19 cellular contexts compared by ENCODE assay signal in the genomic region with DNA sequence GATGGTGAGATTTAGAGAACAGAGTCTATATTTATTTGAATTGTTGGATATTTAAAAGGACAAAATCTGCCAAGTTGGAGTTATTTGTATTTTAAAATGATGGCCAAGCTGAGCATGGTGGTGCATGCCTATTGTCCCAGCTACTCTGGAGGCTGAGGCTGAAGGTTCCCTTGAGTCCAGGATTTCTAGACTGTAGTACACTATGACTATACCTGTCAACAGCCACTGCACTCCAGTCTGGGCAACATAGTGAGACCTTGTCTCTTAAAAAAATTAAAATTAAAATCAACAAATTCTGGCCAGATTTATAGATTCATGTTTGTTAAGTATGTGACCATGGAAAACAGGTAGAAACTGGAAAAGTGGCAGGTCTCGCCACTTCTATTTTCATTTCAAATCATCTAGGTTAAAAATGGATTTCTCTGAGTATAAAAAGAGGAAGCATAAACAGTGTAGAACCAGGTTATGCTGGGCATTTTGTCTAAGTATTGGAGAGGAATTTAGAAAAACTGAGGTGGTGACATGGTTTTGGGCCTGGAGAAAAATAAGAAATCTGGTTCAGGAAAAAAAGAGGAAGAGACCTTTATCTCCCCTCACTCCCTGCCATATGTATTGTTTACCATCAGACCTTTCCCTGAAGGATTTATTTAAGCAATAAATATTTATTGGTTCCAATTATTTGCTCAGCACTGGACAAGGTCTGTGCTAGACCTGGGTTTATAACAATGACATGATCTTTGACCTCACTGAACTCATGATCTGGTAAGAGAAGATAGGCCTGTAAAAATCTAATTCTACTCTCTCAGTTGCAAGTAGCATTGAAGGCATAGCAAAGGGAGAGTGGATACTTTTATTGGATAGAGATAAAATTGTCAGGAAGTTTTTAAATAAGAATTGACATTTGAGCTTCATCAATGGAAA.
"Had no signal": no experiment of that assay in that cellular context is flagged by ENCODE, and none has a peak within 500 bp of the region (broad histone marks: within the 10 kb centered on the region; RNA-seq: fewer than 3 reads in every experiment).

No MANE protein-coding gene starts in this region.

- H3K36me3 Mint-ChIP-seq: brain; mesothelial cell of epicardium; natural killer cell treated with Interleukin-12 subunit alpha and Interleukin-12 subunit beta and Interleukin-15 and Interleukin-18, amount 100 ng/mL, for 72 hours had no signal

- DNase-seq: activated CD4-positive, alpha-beta T cell treated with anti-CD3 and anti-CD28 coated beads, Interleukin-2, amount 10 ng/mL, durations not matched to agents 7 days and 5 days; activated CD8-positive, alpha-beta T cell treated with anti-CD3 and anti-CD28 coated beads, Interleukin-2, amount 10 ng/mL, durations not matched to agents 7 days and 5 days; activated naive CD4-positive, alpha-beta T cell treated with Interleukin-2 at 50 U/mL for 16 hours; activated T-cell treated with anti-CD3 and anti-CD28 coated beads, Interleukin-2, amount 50 U/mL, for 24 hours; anterior cingulate cortex; caudate nucleus; dorsolateral prefrontal cortex; left cardiac atrium; posterior cingulate gyrus; T-helper 9 cell; transverse colon had no signal

- H3K27me3 Mint-ChIP-seq: activated CD4-positive, alpha-beta T cell treated with anti-CD3 and anti-CD28 coated beads, Interleukin-2, amount 10 ng/mL, durations not matched to agents 7 days and 5 days; natural killer cell treated with Interleukin-12 subunit alpha and Interleukin-12 subunit beta and Interleukin-15 and Interleukin-18, amount 100 ng/mL, for 72 hours had no signal

- H3K27ac Mint-ChIP-seq: activated CD4-positive, alpha-beta T cell treated with anti-CD3 and anti-CD28 coated beads, Interleukin-2, amount 10 ng/mL, durations not matched to agents 7 days and 5 days; activated CD8-positive, alpha-beta T cell treated with anti-CD3 and anti-CD28 coated beads, Interleukin-2, amount 10 ng/mL, durations not matched to agents 7 days and 5 days; activated T-cell treated with anti-CD3 and anti-CD28 coated beads, Interleukin-2, amount 50 U/mL, for 24 hours; activated T-helper 2 cell treated with anti-CD3 and anti-CD28 coated beads, Interferon-gamma antibody, Interleukin-2, Interleukin-4, amounts not matched to agents 10 μg/mL and 5 μg/mL and 100 μg/mL, durations not matched to agents 14 hours and 24 hours and 36 hours; mesothelial cell of epicardium; natural killer cell treated with Interleukin-12 subunit alpha and Interleukin-12 subunit beta and Interleukin-15 and Interleukin-18, amount 100 ng/mL, for 72 hours; stimulated activated naive CD8-positive, alpha-beta T cell treated with anti-CD3 and anti-CD28 coated beads, Interleukin-15, Interleukin-2, amounts not matched to agents 100 ng/mL and 50 ng/mL, for 24 hours had no signal

- H3K4me1 Mint-ChIP-seq: activated CD4-positive, alpha-beta T cell treated with anti-CD3 and anti-CD28 coated beads, Interleukin-2, amount 10 ng/mL, durations not matched to agents 7 days and 5 days had no signal

- ATAC-seq: activated CD4-positive, CD25-positive, alpha-beta regulatory T cell treated with anti-CD3 and anti-CD28 coated beads, Interleukin-2, amount 50 U/mL, for 24 hours; activated CD8-positive, alpha-beta T cell treated with anti-CD3 and anti-CD28 coated beads, Interleukin-2, amount 10 ng/mL, durations not matched to agents 7 days and 5 days; left cardiac atrium; natural killer cell treated with Interleukin-12 subunit alpha and Interleukin-12 subunit beta and Interleukin-15 and Interleukin-18, amount 100 ng/mL, for 72 hours had no signal

- H3K27ac ChIP-seq: suprapubic skin, transverse colon, vagina had no signal

- H3K9me3 Mint-ChIP-seq: activated CD4-positive, alpha-beta T cell treated with anti-CD3 and anti-CD28 coated beads, Interleukin-2, amount 10 ng/mL, durations not matched to agents 7 days and 5 days; activated T-cell treated with anti-CD3 and anti-CD28 coated beads, Interleukin-2, amount 50 U/mL, for 24 hours; activated T-helper 2 cell treated with anti-CD3 and anti-CD28 coated beads, Interferon-gamma antibody, Interleukin-2, Interleukin-4, amounts not matched to agents 10 μg/mL and 5 μg/mL and 100 μg/mL, durations not matched to agents 14 hours and 24 hours and 36 hours; mesothelial cell of epicardium; stimulated activated naive CD8-positive, alpha-beta T cell treated with anti-CD3 and anti-CD28 coated beads, Interleukin-15, Interleukin-2, amounts not matched to agents 100 ng/mL and 50 ng/mL, for 24 hours had no signal

- H3K4me3 Mint-ChIP-seq: activated CD4-positive, alpha-beta T cell treated with anti-CD3 and anti-CD28 coated beads, Interleukin-2, amount 10 ng/mL, durations not matched to agents 7 days and 5 days; activated CD8-positive, alpha-beta T cell treated with anti-CD3 and anti-CD28 coated beads, Interleukin-2, amount 10 ng/mL, durations not matched to agents 7 days and 5 days; activated T-cell treated with anti-CD3 and anti-CD28 coated beads, Interleukin-2, amount 50 U/mL, for 24 hours; brain; mesothelial cell of epicardium; natural killer cell treated with Interleukin-12 subunit alpha and Interleukin-12 subunit beta and Interleukin-15 and Interleukin-18, amount 100 ng/mL, for 72 hours; stimulated activated naive CD8-positive, alpha-beta T cell treated with anti-CD3 and anti-CD28 coated beads, Interleukin-15, Interleukin-2, amounts not matched to agents 100 ng/mL and 50 ng/mL, for 24 hours had no signal
